In the genomic region with DNA sequence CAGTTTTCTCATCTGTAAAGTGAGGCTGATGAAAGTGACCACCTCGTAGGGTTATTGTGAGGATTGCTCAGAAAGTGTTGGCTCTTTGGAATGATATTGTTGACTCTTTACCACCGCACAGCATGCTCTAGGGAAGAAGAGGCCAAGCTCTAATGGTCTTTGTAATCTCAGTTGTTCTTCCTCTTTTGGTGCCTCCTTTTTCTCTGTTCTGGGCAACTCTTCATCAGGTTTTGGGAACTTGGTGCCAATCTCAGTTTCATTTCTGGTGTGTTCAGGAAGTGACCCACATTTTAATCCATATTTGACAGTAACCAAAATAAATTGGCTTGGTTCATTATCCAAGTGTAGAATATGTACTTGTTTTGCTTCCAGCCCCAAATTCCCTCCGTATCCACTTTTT, we compare ENCODE assay signal across 12 cellular contexts. TPM values are rescaled to one million over a fixed set of nuclear protein-coding genes. Genes with fewer than 3 reads are reported as not detected.
DNase-seq lines count a peak whose midpoint lies in the region; ATAC-seq, FAIRE-seq and TF ChIP-seq lines count a peak whose summit lies in the region.
"Had no signal": no experiment of that assay in that cellular context is flagged by ENCODE, and none has a peak within 500 bp of the region (broad histone marks: within the 10 kb centered on the region; RNA-seq: fewer than 3 reads in every experiment).

No MANE protein-coding gene starts in this region.

- intact Hi-C loops in GM12878 (cut with micrococcal nuclease; ENCODE audit: unreplicated experiment) (no loop called here), sciatic nerve (cut with DNase I) (no loop called here)

- in situ Hi-C loops in GM12878 (cut with MboI), result no loop called here

- no peak for TF ChIP-seq RAD21 in GM12878 (IDR thresholded peaks at IDR 0.05; ENCODE audit: insufficient read depth, low read depth, low read length)

- H3K36me3 ChIP-seq in GM12878 (ENCODE audit: control insufficient read depth in 2 of 2, insufficient read depth in 2 of 2, low read length in 1 of 2), result no peaks in the 10 kb centered on the region

- SMC1A ChIA-PET in GM12878 (lab: Charles Lee; ENCODE audit: uncharacterized antibody, unreplicated experiment), result no interaction called here

- WGBS in GM12878 (ENCODE audit: insufficient coverage, insufficient replicate concordance, low lambda C conversion rate, missing lambda C conversion rate), result 56% methylated on average over 3 of the region's 3 CpGs

- no peaks in the 10 kb centered on the region for H3K27me3 ChIP-seq in GM12878 (replicated peaks in 1 of 2; ENCODE audit: control insufficient read depth in 2 of 2, insufficient read depth in 2 of 2, low read length in 1 of 2)

- RAD21 ChIA-PET in GM12878 (lab: Charles Lee; ENCODE audit: unreplicated experiment), result no interaction called here

- H3K27ac ChIP-seq in GM12878 (ENCODE audit: control insufficient read depth, insufficient read depth), result no peak overlapping the region

- peaks cover 6% of the 10 kb centered on the region for H3K4me1 ChIP-seq in GM12878 (ENCODE audit: control insufficient read depth, insufficient read depth, low read length)

- no peak overlapping the region for H2AFZ ChIP-seq in GM12878 (ENCODE audit: control insufficient read depth, low read depth, low read length)

- H3K4me2 ChIP-seq in GM12878 (ENCODE audit: control insufficient read depth, insufficient read depth), result no peak overlapping the region

- H4K20me1 ChIP-seq in GM12878 (ENCODE audit: control insufficient read depth, insufficient read depth), result no peaks in the 10 kb centered on the region

- DNase-seq in Kasumi-1 (lab: John Stamatoyannopoulos, UW), result peak; percentile 16 to 36
- DNase-seq in GM12878 (ENCODE audit: low read depth, low spot score), result no peak
- no peak for DNase-seq in sciatic nerve (ENCODE audit: low spot score)
- DNase-seq in hepatic stellate cell (ENCODE audit: low spot score), result no peak
- DNase-seq in T1000 (lab: John Stamatoyannopoulos, UW), result no peak
- DNase-seq: activated CD4-positive, alpha-beta T cell treated with anti-CD3 and anti-CD28 coated beads, Interleukin-2, amount 50 U/mL, for 4 hours; activated naive CD4-positive, alpha-beta T cell; erythroblast; HFFc6; NCI-H510A treated with DMSO at 0.1 percent for 48 hours had no signal

- ATAC-seq in GM18867 (IDR thresholded peaks at IDR 0.05; ENCODE audit: unreplicated experiment), result peak; percentile 53
- ATAC-seq in GM12878, result peak; percentile 68
- peak; percentile 33 for ATAC-seq in sciatic nerve
- ATAC-seq in GM19455 (IDR thresholded peaks at IDR 0.05; ENCODE audit: unreplicated experiment), result no peak

- FAIRE-seq in GM12878 (lab: Jason Lieb, UNC), result no peak

- no peak overlapping the region for H3K9ac ChIP-seq in GM12878 (ENCODE audit: control insufficient read depth, insufficient read depth, low read length)

- TF ChIP-seq POLR2A in GM12878 (IDR thresholded peaks at IDR 0.05; ENCODE audit: low read depth, low read length), result no peak

- no peak for TF ChIP-seq EP300 in GM12878 (IDR thresholded peaks at IDR 0.05; ENCODE audit: borderline replicate concordance in 1 of 2, control insufficient read depth in 1 of 2, low read depth in 2 of 2, low read length in 2 of 2)

- no peak overlapping the region for H3K4me3 ChIP-seq in GM12878

- BruUV-seq in GM12878 (replicated peaks; lab: Mats Ljungman, UMichigan), result no TSS peak

- CTCF ChIA-PET in GM12878 (lab: Yijun Ruan, JAX), result no interaction called here

- H3K9me3 ChIP-seq in GM12878 (replicated peaks; ENCODE audit: control insufficient read depth, insufficient read depth, low read length), result no peaks in the 10 kb centered on the region

- POLR2A ChIA-PET in GM12878 (lab: Charles Lee), result no interaction called here

- H3K79me2 ChIP-seq in GM12878 (ENCODE audit: control insufficient read depth, insufficient read depth, low read length), result no peaks in the 10 kb centered on the region

- TF ChIP-seq CTCF in GM12878 (IDR thresholded peaks at IDR 0.05 in 2 of 3, conservative IDR thresholded peaks at IDR 0.05 in 1 of 3; ENCODE audit: control insufficient read depth in 2 of 3, extremely low read depth in 1 of 3, insufficient read depth in 1 of 3, low read depth in 3 of 3, low read length in 3 of 3), result no peak

TF ChIP-seq in GM12878, 131 proteins besides CTCF, POLR2A, EP300 and RAD21 (continues in another document):
- TF ChIP-seq NFXL1 (IDR thresholded peaks at IDR 0.05; ENCODE audit: borderline replicate concordance) (no peak), IKZF1 (conservative IDR thresholded peaks at IDR 0.05) (0 out of 2 replicates have a peak, but pooled peaks have one; percentile 31), FOXK2 (IDR thresholded peaks at IDR 0.05) (no peak), TAF1 (IDR thresholded peaks at IDR 0.05; ENCODE audit: borderline replicate concordance, low read depth, low read length) (no peak), POLR2AphosphoS2 (IDR thresholded peaks at IDR 0.05; ENCODE audit: low read depth, low read length) (no peak), SMAD1 (IDR thresholded peaks at IDR 0.05; ENCODE audit: low read depth, partially characterized antibody) (no peak), SPI1 (IDR thresholded peaks at IDR 0.05; ENCODE audit: borderline replicate concordance, insufficient read depth, low read depth, low read length) (no peak), IKZF2 (IDR thresholded peaks at IDR 0.05) (peak in 1 of 2 experiments; percentile 25; a peak in 1 of 4 replicates), CBX5 (IDR thresholded peaks at IDR 0.05; ENCODE audit: low read depth) (no peak)
- TF ChIP-seq, protein P1, sequence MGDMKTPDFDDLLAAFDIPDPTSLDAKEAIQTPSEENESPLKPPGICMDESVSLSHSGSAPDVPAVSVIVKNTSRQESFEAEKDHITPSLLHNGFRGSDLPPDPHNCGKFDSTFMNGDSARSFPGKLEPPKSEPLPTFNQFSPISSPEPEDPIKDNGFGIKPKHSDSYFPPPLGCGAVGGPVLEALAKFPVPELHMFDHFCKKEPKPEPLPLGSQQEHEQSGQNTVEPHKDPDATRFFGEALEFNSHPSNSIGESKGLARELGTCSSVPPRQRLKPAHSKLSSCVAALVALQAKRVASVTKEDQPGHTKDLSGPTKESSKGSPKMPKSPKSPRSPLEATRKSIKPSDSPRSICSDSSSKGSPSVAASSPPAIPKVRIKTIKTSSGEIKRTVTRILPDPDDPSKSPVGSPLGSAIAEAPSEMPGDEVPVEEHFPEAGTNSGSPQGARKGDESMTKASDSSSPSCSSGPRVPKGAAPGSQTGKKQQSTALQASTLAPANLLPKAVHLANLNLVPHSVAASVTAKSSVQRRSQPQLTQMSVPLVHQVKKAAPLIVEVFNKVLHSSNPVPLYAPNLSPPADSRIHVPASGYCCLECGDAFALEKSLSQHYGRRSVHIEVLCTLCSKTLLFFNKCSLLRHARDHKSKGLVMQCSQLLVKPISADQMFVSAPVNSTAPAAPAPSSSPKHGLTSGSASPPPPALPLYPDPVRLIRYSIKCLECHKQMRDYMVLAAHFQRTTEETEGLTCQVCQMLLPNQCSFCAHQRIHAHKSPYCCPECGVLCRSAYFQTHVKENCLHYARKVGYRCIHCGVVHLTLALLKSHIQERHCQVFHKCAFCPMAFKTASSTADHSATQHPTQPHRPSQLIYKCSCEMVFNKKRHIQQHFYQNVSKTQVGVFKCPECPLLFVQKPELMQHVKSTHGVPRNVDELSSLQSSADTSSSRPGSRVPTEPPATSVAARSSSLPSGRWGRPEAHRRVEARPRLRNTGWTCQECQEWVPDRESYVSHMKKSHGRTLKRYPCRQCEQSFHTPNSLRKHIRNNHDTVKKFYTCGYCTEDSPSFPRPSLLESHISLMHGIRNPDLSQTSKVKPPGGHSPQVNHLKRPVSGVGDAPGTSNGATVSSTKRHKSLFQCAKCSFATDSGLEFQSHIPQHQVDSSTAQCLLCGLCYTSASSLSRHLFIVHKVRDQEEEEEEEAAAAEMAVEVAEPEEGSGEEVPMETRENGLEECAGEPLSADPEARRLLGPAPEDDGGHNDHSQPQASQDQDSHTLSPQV (IDR thresholded peaks at IDR 0.05), result no peak
- TF ChIP-seq, protein P2, sequence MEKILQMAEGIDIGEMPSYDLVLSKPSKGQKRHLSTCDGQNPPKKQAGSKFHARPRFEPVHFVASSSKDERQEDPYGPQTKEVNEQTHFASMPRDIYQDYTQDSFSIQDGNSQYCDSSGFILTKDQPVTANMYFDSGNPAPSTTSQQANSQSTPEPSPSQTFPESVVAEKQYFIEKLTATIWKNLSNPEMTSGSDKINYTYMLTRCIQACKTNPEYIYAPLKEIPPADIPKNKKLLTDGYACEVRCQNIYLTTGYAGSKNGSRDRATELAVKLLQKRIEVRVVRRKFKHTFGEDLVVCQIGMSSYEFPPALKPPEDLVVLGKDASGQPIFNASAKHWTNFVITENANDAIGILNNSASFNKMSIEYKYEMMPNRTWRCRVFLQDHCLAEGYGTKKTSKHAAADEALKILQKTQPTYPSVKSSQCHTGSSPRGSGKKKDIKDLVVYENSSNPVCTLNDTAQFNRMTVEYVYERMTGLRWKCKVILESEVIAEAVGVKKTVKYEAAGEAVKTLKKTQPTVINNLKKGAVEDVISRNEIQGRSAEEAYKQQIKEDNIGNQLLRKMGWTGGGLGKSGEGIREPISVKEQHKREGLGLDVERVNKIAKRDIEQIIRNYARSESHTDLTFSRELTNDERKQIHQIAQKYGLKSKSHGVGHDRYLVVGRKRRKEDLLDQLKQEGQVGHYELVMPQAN (conservative IDR thresholded peaks at IDR 0.05), result no peak

RNA-seq across cellular contexts. Expression of a gene that starts 25.1 kb away (rescaled TPM):
- 84.5 and 89.8 TPM in 2 replicates for total RNA-seq in GM12878 (2013; cell fraction: nucleolus; rRNA removed)
- total RNA-seq in GM12878 (2014; rRNA removed), result 17.4 and 17.8 TPM in 2 replicates
- total RNA-seq in GM12878 (2014; rRNA removed; fragmentation: Illumina TruSeq; extraction: Trizol), result 17.4 and 19.3 TPM in 2 replicates
- total RNA-seq in GM12878 (2021), result 16.5 and 22.6 TPM in 2 replicates
- polyA plus RNA-seq in GM12878 (2011; ENCODE audit: low read depth), result 5.5 TPM
- polyA plus RNA-seq in GM12878 (2011; rRNA removed), result 40.0 and 41.5 TPM in 2 replicates
- polyA plus RNA-seq in GM12878 (2011; cell fraction: cytosol; rRNA removed), result 35.6 and 39.3 TPM in 2 replicates
- 62.4 and 90.1 TPM in 2 replicates for polyA plus RNA-seq in GM12878 (2011; cell fraction: nucleus; rRNA removed)
- 7.6 and 12.2 TPM in 2 replicates for polyA plus RNA-seq in GM12878 (2012)
- 18.2 and 19.4 TPM in 2 replicates for polyA plus RNA-seq in GM12878 (2014; fragmentation: Illumina TruSeq; extraction: Trizol)
- 1 to 10 TPM; 9.4 to 9.8 TPM for polyA plus RNA-seq in GM12878 (2014; fragmentation: Nextera tagmentation; extraction: Ambion mirVana)
- polyA plus RNA-seq in GM12878 (2014; rRNA removed), result 9.5 and 10.2 TPM in 2 replicates
- 10 to 100 TPM; 22.5 to 24.3 TPM for polyA plus RNA-seq in GM12878 (2016; fragmentation: Nextera tagmentation; extraction: Ambion mirVana)
- 119 and 147 TPM in 2 replicates for polyA minus RNA-seq in GM12878 (2011; rRNA and poly(A)+ RNA removed)
- polyA minus RNA-seq in GM12878 (2011; cell fraction: cytosol; rRNA and poly(A)+ RNA removed), result 18.4 and 29.0 TPM in 2 replicates
- 255 and 393 TPM in 2 replicates for polyA minus RNA-seq in GM12878 (2011; cell fraction: nucleus; rRNA and poly(A)+ RNA removed)
- 71.6 TPM for total RNA-seq in sciatic nerve

Comparison
In these comparisons a context has a peak if more than half of its experiments do, and no peak if none do; other contexts are left out.
1. DNase-seq: peak in Kasumi-1 (2 of 2); none in GM12878 (single experiment), sciatic nerve (single experiment), hepatic stellate cell (single experiment) and T1000 (single experiment).